Comparison of ENCODE assay signal across 8 cellular contexts in the genomic region with DNA sequence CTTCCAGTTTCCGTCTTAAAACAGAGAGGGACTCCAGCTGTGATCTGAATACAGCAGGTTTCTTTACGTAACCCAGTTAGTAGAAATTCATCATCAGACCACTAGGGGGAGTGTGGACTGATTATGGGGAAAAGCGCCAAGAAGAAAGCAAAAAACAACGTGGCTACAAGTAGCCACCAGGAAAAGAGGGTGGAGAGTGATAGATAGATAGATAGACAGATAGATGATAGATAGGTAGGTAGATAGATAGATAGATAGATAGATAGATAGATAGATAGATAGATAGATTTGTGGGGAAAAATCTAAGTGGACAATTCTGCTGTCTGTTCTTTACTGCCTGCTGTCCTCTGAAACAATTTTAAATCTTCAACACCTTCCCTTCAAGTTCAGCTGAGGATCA. TPM values are rescaled to one million over a fixed set of nuclear protein-coding genes. Genes with fewer than 3 reads are reported as not detected.
DNase-seq lines count a peak whose midpoint lies in the region; ATAC-seq and TF ChIP-seq lines count a peak whose summit lies in the region.

No MANE protein-coding gene starts in this region.

- H3K27ac ChIP-seq in Panc1 (ENCODE audit: low read length) (no peak overlapping the region), left lung (no peak overlapping the region), transverse colon (no peak overlapping the region)

- H3K4me3 ChIP-seq in Panc1 (ENCODE audit: low read depth in 2 of 2, low read length in 2 of 2) (no peak overlapping the region), left lung (no peak overlapping the region), transverse colon (no peak overlapping the region)

- TF ChIP-seq CTCF in LNCAP (IDR thresholded peaks at IDR 0.05) (peak; percentile 83), Panc1 (IDR thresholded peaks at IDR 0.05) (peak; percentile 82), left lung (IDR thresholded peaks at IDR 0.05) (peak; percentile 62 to 80), transverse colon (IDR thresholded peaks at IDR 0.05) (peak; percentile 83 to 88 (median 85))

- no TSS peak for BruUV-seq in Panc1 (replicated peaks; lab: Mats Ljungman, UMichigan)

- peak; percentile 59 for ATAC-seq in Panc1
- peak; percentile 81 for ATAC-seq in left lung
- no peak for ATAC-seq in HG03460 (IDR thresholded peaks at IDR 0.05; ENCODE audit: unreplicated experiment)

- POLR2A ChIA-PET in Panc1 (lab: Charles Lee): no interaction called here

- CTCF ChIA-PET in Panc1 (lab: Charles Lee): interaction anchor here (0.6 to 1.8 kb wide), 3 partner anchors 11 to 82 kb away, joined by 3 to 8 read pairs (median 7); no protein-coding TSS in a partner anchor

- H3K9me3 ChIP-seq in Panc1 (ENCODE audit: control insufficient read depth, insufficient read depth, low read depth, low read length) (no peaks in the 10 kb centered on the region), left lung (no peaks in the 10 kb centered on the region), transverse colon (no peaks in the 10 kb centered on the region)

- DNase-seq in COR-L47 (lab: John Stamatoyannopoulos, UW) (peak; percentile 61), GM19238 (ENCODE audit: insufficient read length, low spot score) (peak; percentile 38), Panc1 (ENCODE audit: low read depth, low spot score) (peak; percentile 62), cerebellum (ENCODE audit: low spot score) (peak; percentile 40), left lung (no peak), transverse colon (peak; percentile 12)

- peaks cover 2% of the 10 kb centered on the region; the same call in 1 of the 2 replicates for H3K27me3 ChIP-seq in Panc1 (ENCODE audit: control insufficient read depth, insufficient read depth, low read length)
- H3K27me3 ChIP-seq in left lung: peaks cover 0 to 11% of the 10 kb centered on the region in 2 donors
- no peaks in the 10 kb centered on the region for H3K27me3 ChIP-seq in transverse colon

- 0 to 2% methylated on average over 4 of the region's 4 CpGs for WGBS in transverse colon (ENCODE audit: low coverage in 1 of 2), 2 donors

- in situ Hi-C loops in Panc1 (cut with HindIII; ENCODE audit: low pct_unique_long_range_greater_than_20kb, low sequenced_read_pairs): no loop called here
- in situ Hi-C loops in transverse colon (cut with MboI; ENCODE audit: low pct_ligation_motif_present in 1 of 4, low pct_unique_long_range_greater_than_20kb in 1 of 4, low sequenced_read_pairs in 3 of 4): loop anchor here in 2 of 4 donors (10.0 kb wide), 1 partner anchor 90 kb away; no protein-coding TSS in a partner anchor

- TF ChIP-seq EP300 in transverse colon (IDR thresholded peaks at IDR 0.05; ENCODE audit: low read depth): no peak

- no peak for TF ChIP-seq POLR2A in transverse colon (IDR thresholded peaks at IDR 0.05)

- H3K36me3 ChIP-seq in Panc1 (ENCODE audit: control insufficient read depth, insufficient read depth, low read length) (no peaks in the 10 kb centered on the region), left lung (no peaks in the 10 kb centered on the region), transverse colon (no peaks in the 10 kb centered on the region)

- intact Hi-C loops in Panc1 (cut with micrococcal nuclease; ENCODE audit: unreplicated experiment) (no loop called here), left lung (cut with DNase I) (loop anchor here in 1 of 2 donors (5.0 kb wide), 2 partner anchors 82 to 88 kb away; no protein-coding TSS in a partner anchor), transverse colon (cut with DNase I; ENCODE audit: low total_unique reads) (loop anchor here (5.0 to 10.0 kb wide), 2 partner anchors 82 to 90 kb away; no protein-coding TSS in a partner anchor)

- H3K4me1 ChIP-seq in Panc1 (ENCODE audit: control insufficient read depth, insufficient read depth, low read length) (peaks cover 5% of the 10 kb centered on the region; the same call in 1 of the 2 replicates), left lung (peaks cover 0 to 4% of the 10 kb centered on the region in 2 donors), transverse colon (peaks cover 0 to 4% (median 2%) of the 10 kb centered on the region in 4 donors)

RNA-seq across cellular contexts. Expression of a gene that starts 12.7 kb away (rescaled TPM):
- total RNA-seq in Panc1 (2021; ENCODE audit: unreplicated experiment) (0.18 TPM), cerebellum (0.54 TPM), left lung (not detected), transverse colon (100 to 1,000 TPM in 3 of 4 donors, 10 to 100 TPM in 1; 68.1 to 311 (median 260) TPM)
- polyA plus RNA-seq in Panc1 (2012; ENCODE audit: insufficient read length): not detected

RNA-seq across cellular contexts. Expression of a gene that starts 34.2 kb away (rescaled TPM):
- total RNA-seq in Panc1 (2021; ENCODE audit: unreplicated experiment): not detected
- not detected for polyA plus RNA-seq in Panc1 (2012; ENCODE audit: insufficient read length)
- total RNA-seq in cerebellum: not detected
- total RNA-seq in left lung: not detected
- under 1 TPM in 1 of 4 donors, not detected in 3; 0.48 TPM for total RNA-seq in transverse colon

RNA-seq across cellular contexts. Expression of a gene that starts 55.8 kb away (rescaled TPM):
- total RNA-seq in Panc1 (2021; ENCODE audit: unreplicated experiment): 83.2 TPM
- 113 TPM for polyA plus RNA-seq in Panc1 (2012; ENCODE audit: insufficient read length)
- total RNA-seq in cerebellum: 35.7 TPM
- 10 to 100 TPM; 79.1 to 85.0 TPM for total RNA-seq in left lung
- 10 to 100 TPM in 3 of 4 donors, 1 to 10 TPM in 1; 6.4 to 37.2 (median 19.4) TPM for total RNA-seq in transverse colon

Comparison
In these comparisons a context has a peak if more than half of its experiments do, and no peak if none do; other contexts are left out.
1. DNase-seq: peak in COR-L47 (single experiment), GM19238 (single experiment), Panc1 (single experiment), cerebellum (single experiment) and transverse colon (single experiment); none in left lung (0 of 2).
2. RNA of a gene that starts 12.7 kb away (total RNA-seq): 68.1 to 311 TPM in transverse colon; 0.54 TPM in cerebellum (single experiment), 0.18 TPM in Panc1 (single experiment) and not detected in left lung; every median in the first group is over 10 times any median in the second.
3. Peak in every context shown above with its lines, with median percentiles within 50 percentile points of each other: CTCF ChIP-seq.